13 cellular contexts compared by ENCODE assay signal in genomic region chr9:105416840-105417239, GRCh38. TPM values are rescaled to one million over a fixed set of nuclear protein-coding genes. Genes with fewer than 3 reads are reported as not detected.
DNase-seq lines count a peak whose midpoint lies in the region; ATAC-seq and TF ChIP-seq lines count a peak whose summit lies in the region.
"Had no signal": no experiment of that assay in that cellular context is flagged by ENCODE, and none has a peak within 500 bp of the region (broad histone marks: within the 10 kb centered on the region; RNA-seq: fewer than 3 reads in every experiment).

No MANE protein-coding gene starts in this region.

- H3K4me1 ChIP-seq in OCI-LY3 (ENCODE audit: low read length) (peaks cover 26% of the 10 kb centered on the region), Karpas-422 (ENCODE audit: low read length) (no peaks in the 10 kb centered on the region), smooth muscle cell (ENCODE audit: low read depth) (peaks cover 7% of the 10 kb centered on the region)

- H3K27me3 ChIP-seq in OCI-LY3 (ENCODE audit: low read depth, low read length) (no peaks in the 10 kb centered on the region), Karpas-422 (ENCODE audit: low read length) (no peaks in the 10 kb centered on the region), smooth muscle cell (ENCODE audit: low read depth) (no peaks in the 10 kb centered on the region), dorsolateral prefrontal cortex (no peaks in the 10 kb centered on the region)
- H3K27me3 ChIP-seq: ovary had no signal

- H3K79me2 ChIP-seq in OCI-LY3 (ENCODE audit: low read length) (no peaks in the 10 kb centered on the region), Karpas-422 (ENCODE audit: low read length) (no peaks in the 10 kb centered on the region), smooth muscle cell (ENCODE audit: low read depth) (no peaks in the 10 kb centered on the region)

- H3K4me2 ChIP-seq in OCI-LY3 (ENCODE audit: low read length) (peak overlapping the region; percentile 62), Karpas-422 (ENCODE audit: low read depth, low read length, poor library complexity, severe bottlenecking) (no peak overlapping the region), smooth muscle cell (no peak overlapping the region)

- H4K20me1 ChIP-seq in OCI-LY3 (ENCODE audit: insufficient read depth, low read length) (no peaks in the 10 kb centered on the region), Karpas-422 (ENCODE audit: insufficient read depth, low read depth, low read length) (no peaks in the 10 kb centered on the region), smooth muscle cell (ENCODE audit: low read depth) (no peaks in the 10 kb centered on the region)

- H3K27ac ChIP-seq in OCI-LY3 (ENCODE audit: low read length) (peak overlapping the region; percentile 46), Karpas-422 (ENCODE audit: low read length) (no peak overlapping the region), smooth muscle cell (ENCODE audit: low read depth) (no peak overlapping the region), dorsolateral prefrontal cortex (peak overlapping the region in 26 of 59 donors; percentile 5 to 89 (median 44))
- H3K27ac ChIP-seq: ovary, WERI-Rb-1 had no signal

- H3K4me3 ChIP-seq in OCI-LY3 (ENCODE audit: low read length) = peak overlapping the region; percentile 24
- H3K4me3 ChIP-seq in Karpas-422 (ENCODE audit: low read length) = no peak overlapping the region
- H3K4me3 ChIP-seq in smooth muscle cell = no peak overlapping the region
- H3K4me3 ChIP-seq in dorsolateral prefrontal cortex = no peak overlapping the region
- H3K4me3 ChIP-seq: ovary had no signal

- H3F3A ChIP-seq in smooth muscle cell (ENCODE audit: low read depth) = peaks cover 8% of the 10 kb centered on the region

- WGBS in smooth muscle cell (ENCODE audit: low lambda C conversion rate) = 100% methylated on average over 1 of the region's 1 CpG

- TF ChIP-seq CTCF in OCI-LY3 (IDR thresholded peaks at IDR 0.05; ENCODE audit: low read depth, low read length) (no peak), smooth muscle cell (IDR thresholded peaks at IDR 0.05; ENCODE audit: borderline replicate concordance, insufficient read depth, poor library complexity, severe bottlenecking) (no peak), dorsolateral prefrontal cortex (IDR thresholded peaks at IDR 0.05 in 54 of 56, conservative IDR thresholded peaks at IDR 0.05 in 2 of 56; ENCODE audit: low read depth in 1 of 56, partially characterized antibody in 56 of 56) (no peak)

- H3K9ac ChIP-seq in OCI-LY3 (ENCODE audit: low read length) = peak overlapping the region; percentile 6; the same call in 1 of the 2 replicates
- H3K9ac ChIP-seq in Karpas-422 (ENCODE audit: low read length) = no peak overlapping the region
- no peak overlapping the region for H3K9ac ChIP-seq in smooth muscle cell (ENCODE audit: low read depth)

- ATAC-seq in GM18511 (IDR thresholded peaks at IDR 0.05; ENCODE audit: unreplicated experiment) = peak; percentile 81
- peak; percentile 82 for ATAC-seq in GM21390 (IDR thresholded peaks at IDR 0.05; ENCODE audit: unreplicated experiment)
- peak; percentile 77 for ATAC-seq in HG03045 (IDR thresholded peaks at IDR 0.05; ENCODE audit: unreplicated experiment)

- no peaks in the 10 kb centered on the region for H3K36me3 ChIP-seq in OCI-LY3 (replicated peaks; ENCODE audit: low read depth, low read length)
- H3K36me3 ChIP-seq in Karpas-422 (ENCODE audit: insufficient read depth, low read length) = no peaks in the 10 kb centered on the region
- no peaks in the 10 kb centered on the region for H3K36me3 ChIP-seq in smooth muscle cell (ENCODE audit: low read depth)
- H3K36me3 ChIP-seq: ovary, WERI-Rb-1 had no signal

- DNase-seq in CD1c-positive myeloid dendritic cell (ENCODE audit: extremely low spot score) (no peak), Karpas-422 (no peak), smooth muscle cell (lab: John Stamatoyannopoulos, UW; ENCODE audit: unreplicated experiment) (no peak), dorsolateral prefrontal cortex (no peak)
- DNase-seq: activated T-cell treated with anti-CD3 and anti-CD28 coated beads, Interleukin-2, amount 50 U/mL, for 24 hours; mesendoderm; ovary; SIG-M5; WERI-Rb-1 had no signal

- intact Hi-C loops in dorsolateral prefrontal cortex (cut with DNase I) = loop anchor here (2.0 to 10.0 kb wide), 7 partner anchors 175 to 612 kb away; partner anchors contain the start of genes ABCA1 (in 2 of the 2) and SLC44A1 (in 1 of the 2)

- peak overlapping the region; percentile 71; the same call in 1 of the 2 replicates for H2AFZ ChIP-seq in OCI-LY3 (ENCODE audit: low read depth, low read length)
- no peak overlapping the region for H2AFZ ChIP-seq in Karpas-422 (ENCODE audit: low read length)
- H2AFZ ChIP-seq in smooth muscle cell (ENCODE audit: low read depth) = no peak overlapping the region

- no peaks in the 10 kb centered on the region for H3K9me3 ChIP-seq in OCI-LY3 (ENCODE audit: insufficient read depth, low read length)
- no peaks in the 10 kb centered on the region for H3K9me3 ChIP-seq in Karpas-422 (ENCODE audit: low read length)
- no peaks in the 10 kb centered on the region for H3K9me3 ChIP-seq in smooth muscle cell (replicated peaks; ENCODE audit: low read depth)
- H3K9me3 ChIP-seq: ovary had no signal

- no peaks in the 10 kb centered on the region for H3K9me2 ChIP-seq in Karpas-422 (replicated peaks; ENCODE audit: insufficient read depth, low read length)

RNA-seq across cellular contexts. Expression of gene FSD1L, which starts 31.0 kb away (rescaled TPM):
- total RNA-seq in Karpas-422 (2014; rRNA removed; shearing (Covaris generic); ENCODE audit: low replicate concordance) = 1.1 and 1.6 TPM in 2 replicates
- 7.5 TPM in 2 replicates for total RNA-seq in smooth muscle cell
- 1.0 and 3.2 TPM in 2 replicates for polyA plus RNA-seq in smooth muscle cell
- 10 to 100 TPM; 20.3 to 54.9 (median 37.0) TPM for total RNA-seq in dorsolateral prefrontal cortex
